ENCODE assay signal across 9 cellular contexts in genomic region chr12:109878749-109879148, GRCh38. TPM values are rescaled to one million over a fixed set of nuclear protein-coding genes. Genes with fewer than 3 reads are reported as not detected.
DNase-seq lines count a peak whose midpoint lies in the region; ATAC-seq and TF ChIP-seq lines count a peak whose summit lies in the region.
"Had no signal": no experiment of that assay in that cellular context is flagged by ENCODE, and none has a peak within 500 bp of the region (broad histone marks: within the 10 kb centered on the region; RNA-seq: fewer than 3 reads in every experiment).

No MANE protein-coding gene starts in this region.

- no peak overlapping the region for H2AFZ ChIP-seq in PC-9
- H2AFZ ChIP-seq in osteoblast (ENCODE audit: low read length) = no peak overlapping the region

- H3F3A ChIP-seq in DOHH2 (ENCODE audit: control insufficient read depth, insufficient read depth) = no peaks in the 10 kb centered on the region
- peaks cover 41% of the 10 kb centered on the region for H3F3A ChIP-seq in PC-9 (ENCODE audit: insufficient read depth, low read depth)

- H3K4me2 ChIP-seq in DOHH2 (ENCODE audit: low read length) = peak overlapping the region; percentile 94
- H3K4me2 ChIP-seq in PC-9 = peak overlapping the region; percentile 84
- H3K4me2 ChIP-seq in osteoblast (ENCODE audit: insufficient read depth, low read length) = peak overlapping the region; percentile 94

- H3K4me3 ChIP-seq in DOHH2 (ENCODE audit: low read length) (peak overlapping the region; percentile 81), PC-9 (peak overlapping the region; percentile 79; the same call in 1 of the 2 replicates), epithelial cell of esophagus (ENCODE audit: low read length) (peak overlapping the region; percentile 66), osteoblast (ENCODE audit: insufficient read depth, low read length) (peak overlapping the region; percentile 93)

- peaks cover 14% of the 10 kb centered on the region for H3K79me2 ChIP-seq in DOHH2 (ENCODE audit: control insufficient read depth, low read length)
- H3K79me2 ChIP-seq in PC-9 (ENCODE audit: low read depth) = peaks cover 54% of the 10 kb centered on the region
- peaks cover 65% of the 10 kb centered on the region for H3K79me2 ChIP-seq in osteoblast (ENCODE audit: insufficient read depth, low read length)

- H3K4me1 ChIP-seq in DOHH2 (ENCODE audit: control insufficient read depth, low read length) = peaks cover 57% of the 10 kb centered on the region
- peaks cover 88% of the 10 kb centered on the region for H3K4me1 ChIP-seq in PC-9 (replicated peaks; ENCODE audit: insufficient read depth)
- H3K4me1 ChIP-seq in osteoblast (ENCODE audit: insufficient read depth, low read length) = peaks cover 22% of the 10 kb centered on the region

- H3K27ac ChIP-seq in DOHH2 (ENCODE audit: low read depth, low read length) (no peak overlapping the region), PC-9 (no peak overlapping the region), osteoblast (ENCODE audit: low read depth, low read length) (no peak overlapping the region)

- POLR2A ChIA-PET in PC-9 (lab: Charles Lee; ENCODE audit: unreplicated experiment) = no interaction called here

- CTCF ChIA-PET in PC-9 (lab: Charles Lee) = interaction anchor here (1.0 kb wide), 1 partner anchor 25 kb away, joined by 3 read pairs; no protein-coding TSS in a partner anchor

- BruUV-seq in PC-9 (replicated peaks; lab: Mats Ljungman, UMichigan) = no TSS peak

- H3K9me3 ChIP-seq in DOHH2 (ENCODE audit: control insufficient read depth, insufficient read depth, low read length) = no peaks in the 10 kb centered on the region
- H3K9me3 ChIP-seq in PC-9 (ENCODE audit: insufficient read depth, low read depth) = no peaks in the 10 kb centered on the region
- no peaks in the 10 kb centered on the region for H3K9me3 ChIP-seq in osteoblast (ENCODE audit: low read depth, low read length)

- H3K9me2 ChIP-seq in DOHH2 (replicated peaks; ENCODE audit: control insufficient read depth, low read length) = no peaks in the 10 kb centered on the region
- no peaks in the 10 kb centered on the region for H3K9me2 ChIP-seq in PC-9 (ENCODE audit: insufficient read depth)

- no peak for ATAC-seq in GM19023 (IDR thresholded peaks at IDR 0.05; ENCODE audit: unreplicated experiment)

- DNase-seq in PC-9 (no peak), epithelial cell of esophagus (ENCODE audit: low read depth) (peak; percentile 44), osteoblast (ENCODE audit: insufficient read length, low spot score, missing footprints) (peak; percentile 57), iPS-NIHi11 (ENCODE audit: low spot score) (no peak), H4 (ENCODE audit: low spot score) (no peak), NCI-H2196 (lab: John Stamatoyannopoulos, UW; ENCODE audit: unreplicated experiment) (no peak)

- H3K36me3 ChIP-seq in DOHH2 (ENCODE audit: control insufficient read depth, low read length) (no peaks in the 10 kb centered on the region), PC-9 (ENCODE audit: low read depth) (no peaks in the 10 kb centered on the region), osteoblast (ENCODE audit: insufficient read depth, low read length) (no peaks in the 10 kb centered on the region)

- H4K20me1 ChIP-seq in DOHH2 (ENCODE audit: control insufficient read depth, insufficient read depth, low read depth, low read length) (no peaks in the 10 kb centered on the region), PC-9 (ENCODE audit: insufficient read depth) (no peaks in the 10 kb centered on the region), osteoblast (ENCODE audit: insufficient read depth, low read length) (peaks cover 31% of the 10 kb centered on the region)

- H3K27me3 ChIP-seq in DOHH2 (ENCODE audit: control insufficient read depth, low read length) = peaks cover 4% of the 10 kb centered on the region; the same call in 1 of the 2 replicates
- no peaks in the 10 kb centered on the region for H3K27me3 ChIP-seq in PC-9 (ENCODE audit: insufficient read depth, low read depth)
- H3K27me3 ChIP-seq in osteoblast (ENCODE audit: insufficient read depth, low read length) = no peaks in the 10 kb centered on the region

- TF ChIP-seq CTCF in DOHH2 (IDR thresholded peaks at IDR 0.05; ENCODE audit: low read depth, low read length, poor library complexity, severe bottlenecking) (no peak), PC-9 (conservative IDR thresholded peaks at IDR 0.05) (no peak), epithelial cell of esophagus (IDR thresholded peaks at IDR 0.05; ENCODE audit: insufficient read depth, low read depth, low read length, missing control alignments) (no peak), osteoblast (IDR thresholded peaks at IDR 0.05; ENCODE audit: extremely low read depth, low read depth, low read length) (no peak)

- intact Hi-C loops in PC-9 (cut with micrococcal nuclease; ENCODE audit: unreplicated experiment) = no loop called here

RNA-seq across cellular contexts. Expression of gene GLTP, which starts 1.6 kb away (rescaled TPM):
- 30.3 and 31.8 TPM in 2 replicates for total RNA-seq in PC-9 (2021)
- 50.3 and 50.7 TPM in 2 replicates for total RNA-seq in osteoblast
- 23.6 and 30.4 TPM in 2 replicates for total RNA-seq in H4 (2014; rRNA removed; shearing (Covaris generic))

RNA-seq across cellular contexts. Expression of gene TCHP, which starts 21.3 kb away (rescaled TPM):
- 17.6 and 19.2 TPM in 2 replicates for total RNA-seq in PC-9 (2021)
- total RNA-seq in osteoblast = 7.7 and 8.7 TPM in 2 replicates
- 10.9 and 11.8 TPM in 2 replicates for total RNA-seq in H4 (2014; rRNA removed; shearing (Covaris generic))

RNA-seq across cellular contexts. Expression of gene TRPV4, which starts 45.6 kb away (rescaled TPM):
- total RNA-seq in PC-9 (2021) = 3.1 and 3.2 TPM in 2 replicates
- total RNA-seq in osteoblast = 3.2 and 5.8 TPM in 2 replicates
- total RNA-seq in H4 (2014; rRNA removed; shearing (Covaris generic)) = 0.02 TPM in 1 of 2 replicates, not detected in the other
- total RNA-seq: NCI-H460 had no signal

Comparison
In these comparisons a context has a peak if more than half of its experiments do, and no peak if none do; other contexts are left out.
1. DNase-seq: peak in epithelial cell of esophagus (single experiment) and osteoblast (single experiment); none in PC-9 (0 of 2), iPS-NIHi11 (single experiment), H4 (single experiment) and NCI-H2196 (single experiment).
2. Peak in every context shown above with its lines, with median percentiles within 50 percentile points of each other: H3K4me2 ChIP-seq and H3K4me3 ChIP-seq.